Comparison of ENCODE assay signal across 17 cellular contexts in genomic region chr4:113921089-113921842, GRCh38. TPM values are rescaled to one million over a fixed set of nuclear protein-coding genes. Genes with fewer than 3 reads are reported as not detected.
DNase-seq lines count a peak whose midpoint lies in the region; ATAC-seq, FAIRE-seq and TF ChIP-seq lines count a peak whose summit lies in the region.
"Had no signal": no experiment of that assay in that cellular context is flagged by ENCODE, and none has a peak within 500 bp of the region (broad histone marks: within the 10 kb centered on the region; RNA-seq: fewer than 3 reads in every experiment).

No MANE protein-coding gene starts in this region.

- H3K79me2 ChIP-seq in ACC112 (ENCODE audit: control insufficient read depth, insufficient read depth, low read length, unreplicated experiment) (peaks cover 59% of the 10 kb centered on the region), astrocyte (ENCODE audit: insufficient read depth, low read length) (peaks cover 97% of the 10 kb centered on the region)

- no peak for FAIRE-seq in astrocyte (lab: Jason Lieb, UNC)
- FAIRE-seq: endothelial cell of umbilical vein, small intestine had no signal

- no peak overlapping the region for H3K9ac ChIP-seq in astrocyte (ENCODE audit: low read length)

- no peaks in the 10 kb centered on the region for H3K27me3 ChIP-seq in ACC112 (ENCODE audit: insufficient read depth, low read length)
- H3K27me3 ChIP-seq in astrocyte (ENCODE audit: insufficient read depth, low read length), result no peaks in the 10 kb centered on the region

- peak; percentile 58 for ATAC-seq in GM19463 (IDR thresholded peaks at IDR 0.05; ENCODE audit: unreplicated experiment)
- ATAC-seq in HG03045 (IDR thresholded peaks at IDR 0.05; ENCODE audit: unreplicated experiment), result no peak
- ATAC-seq in GM21786 (IDR thresholded peaks at IDR 0.05; ENCODE audit: unreplicated experiment), result no peak
- ATAC-seq in GM19351 (IDR thresholded peaks at IDR 0.05; ENCODE audit: unreplicated experiment), result no peak
- ATAC-seq in activated CD8-positive, alpha-beta memory T cell treated with anti-CD3 and anti-CD28 coated beads, Interleukin-2, amount 10 ng/mL, durations not matched to agents 7 days and 5 days, result no peak

- peaks cover 25% of the 10 kb centered on the region for H3K4me1 Mint-ChIP-seq in astrocyte (ENCODE audit: low read depth, unreplicated experiment)
- peaks cover 2% of the 10 kb centered on the region for H3K4me1 Mint-ChIP-seq in activated CD8-positive, alpha-beta memory T cell treated with anti-CD3 and anti-CD28 coated beads, Interleukin-2, amount 10 ng/mL, durations not matched to agents 7 days and 5 days
- H3K4me1 Mint-ChIP-seq: memory B cell had no signal

- H2AFZ ChIP-seq in ACC112 (ENCODE audit: low read length, unreplicated experiment) (no peak overlapping the region), astrocyte (ENCODE audit: low read depth, low read length) (no peak overlapping the region)

- no peak for TF ChIP-seq CTCF in astrocyte (IDR thresholded peaks at IDR 0.05; ENCODE audit: insufficient read depth, low read depth, low read length)

- H3K36me3 ChIP-seq in ACC112 (ENCODE audit: insufficient read depth, low read length) (no peaks in the 10 kb centered on the region), astrocyte (ENCODE audit: insufficient read depth, low read length) (peaks cover 2% of the 10 kb centered on the region)

- peak overlapping the region; percentile 17; the same call in 1 of the 2 replicates for H3K27ac ChIP-seq in ACC112 (ENCODE audit: low read depth, low read length)
- H3K27ac ChIP-seq in astrocyte (ENCODE audit: low read depth, low read length), result no peak overlapping the region

- H3K9me3 ChIP-seq in astrocyte (ENCODE audit: insufficient read depth, low read depth, low read length), result no peaks in the 10 kb centered on the region

- H3K27ac Mint-ChIP-seq in astrocyte (ENCODE audit: unreplicated experiment), result peak overlapping the region; percentile 28
- no peak overlapping the region for H3K27ac Mint-ChIP-seq in activated CD8-positive, alpha-beta memory T cell treated with anti-CD3 and anti-CD28 coated beads, Interleukin-2, amount 10 ng/mL, durations not matched to agents 7 days and 5 days
- H3K27ac Mint-ChIP-seq: memory B cell had no signal

- no peak overlapping the region for H3K4me2 ChIP-seq in astrocyte (ENCODE audit: low read length)

- H3K36me3 Mint-ChIP-seq in astrocyte (ENCODE audit: low read depth, unreplicated experiment), result peaks cover 7% of the 10 kb centered on the region
- no peaks in the 10 kb centered on the region for H3K36me3 Mint-ChIP-seq in activated CD8-positive, alpha-beta memory T cell treated with anti-CD3 and anti-CD28 coated beads, Interleukin-2, amount 10 ng/mL, durations not matched to agents 7 days and 5 days
- H3K36me3 Mint-ChIP-seq: memory B cell had no signal

- H3K4me1 ChIP-seq in ACC112 (ENCODE audit: control insufficient read depth, insufficient read depth, low read length, unreplicated experiment) (peaks cover 31% of the 10 kb centered on the region), astrocyte (ENCODE audit: insufficient read depth, low read length) (peaks cover 11% of the 10 kb centered on the region)

- H3K4me3 ChIP-seq in ACC112 (ENCODE audit: low read depth, low read length), result no peak overlapping the region
- H3K4me3 ChIP-seq in astrocyte (ENCODE audit: insufficient read depth, low read depth, low read length), result no peak overlapping the region

- peaks cover 23% of the 10 kb centered on the region for H4K20me1 ChIP-seq in astrocyte (ENCODE audit: insufficient read depth, low read length)

- no peak overlapping the region for H3K4me3 Mint-ChIP-seq in astrocyte (ENCODE audit: unreplicated experiment)
- no peak overlapping the region for H3K4me3 Mint-ChIP-seq in activated CD8-positive, alpha-beta memory T cell treated with anti-CD3 and anti-CD28 coated beads, Interleukin-2, amount 10 ng/mL, durations not matched to agents 7 days and 5 days
- H3K4me3 Mint-ChIP-seq: memory B cell had no signal

- no peaks in the 10 kb centered on the region for H3K9me3 Mint-ChIP-seq in astrocyte (ENCODE audit: unreplicated experiment)
- no peaks in the 10 kb centered on the region for H3K9me3 Mint-ChIP-seq in activated CD8-positive, alpha-beta memory T cell treated with anti-CD3 and anti-CD28 coated beads, Interleukin-2, amount 10 ng/mL, durations not matched to agents 7 days and 5 days (ENCODE audit: low read depth)
- H3K9me3 Mint-ChIP-seq: memory B cell had no signal

- no peaks in the 10 kb centered on the region for H3K27me3 Mint-ChIP-seq in astrocyte (ENCODE audit: low read depth, unreplicated experiment)
- H3K27me3 Mint-ChIP-seq in activated CD8-positive, alpha-beta memory T cell treated with anti-CD3 and anti-CD28 coated beads, Interleukin-2, amount 10 ng/mL, durations not matched to agents 7 days and 5 days, result no peaks in the 10 kb centered on the region

- CTCF ChIA-PET in activated CD8-positive, alpha-beta memory T cell treated with anti-CD3 and anti-CD28 coated beads, Interleukin-2, amount 10 ng/mL, durations not matched to agents 7 days and 5 days (lab: Charles Lee), result no interaction called here

- DNase-seq in astrocyte (ENCODE audit: low read depth), result peak; percentile 56
- peak; percentile 49 for DNase-seq in iris pigment epithelial cell (ENCODE audit: low read depth)
- no peak for DNase-seq in activated CD8-positive, alpha-beta memory T cell treated with anti-CD3 and anti-CD28 coated beads, Interleukin-2, amount 10 ng/mL, durations not matched to agents 7 days and 5 days
- DNase-seq: activated CD8-positive, alpha-beta memory T cell treated with anti-CD3 and anti-CD28 coated beads for 24 hours; central memory CD4-positive, alpha-beta T cell; COR-L47; NCI-H82; SHP77 treated with DMSO at 0.1 percent for 48 hours; small intestine; substantia nigra had no signal

RNA-seq across cellular contexts. Expression of gene ARSJ, which starts 58.2 kb away (rescaled TPM):
- total RNA-seq in astrocyte, result 60.1 and 66.5 TPM in 2 replicates
- total RNA-seq in activated CD8-positive, alpha-beta memory T cell treated with anti-CD3 and anti-CD28 coated beads, Interleukin-2, amount 10 ng/mL, durations not matched to agents 7 days and 5 days, result not detected

Comparison
In these comparisons a context has a peak if more than half of its experiments do, and no peak if none do; other contexts are left out.
1. RNA of gene ARSJ, which starts 58.2 kb away (total RNA-seq): 60.1 to 66.5 TPM in astrocyte; not detected in activated CD8-positive, alpha-beta memory T cell treated with anti-CD3 and anti-CD28 coated beads, Interleukin-2, amount 10 ng/mL, durations not matched to agents 7 days and 5 days; every median in the first group is over 10 times any median in the second.